27 cellular contexts compared by ENCODE assay signal in genomic region chr3:165883126-165883525, GRCh38. TPM values are rescaled to one million over a fixed set of nuclear protein-coding genes. Genes with fewer than 3 reads are reported as not detected.
"Had no signal": no experiment of that assay in that cellular context is flagged by ENCODE, and none has a peak within 500 bp of the region (broad histone marks: within the 10 kb centered on the region; RNA-seq: fewer than 3 reads in every experiment).

No MANE protein-coding gene starts in this region.

- H3K4me1 ChIP-seq: SJSA1 had no signal

- H3K9me3 ChIP-seq: MG63, SJSA1 had no signal

- H3K27me3 ChIP-seq: MG63, SJSA1 had no signal

- H3K36me3 ChIP-seq: MG63, SJSA1 had no signal

- H3K4me3 ChIP-seq: SJSA1, SK-N-MC had no signal

- FAIRE-seq: K562, RCC 7860 had no signal

- H3K27ac ChIP-seq: KMS-11, SJSA1, SK-N-MC had no signal

- DNase-seq: Kasumi-1; MG63; NCI-H1092; NCI-H1105 treated with DMSO at 0.1 percent for 48 hours; NCI-H1417 treated with DMSO at 0.1 percent for 48 hours; NCI-H146; NCI-H1694 treated with DMSO at 0.1 percent for 48 hours; NCI-H1930; NCI-H2081; NCI-H2107; NCI-H226; NCI-H446; NCI-H510A; NCI-H524 treated with DMSO at 0.1 percent for 48 hours; NCI-H69; NK-92 treated with Interleukin-12 subunit alpha and Interleukin-12 subunit beta, amount 100 ng/mL, for 24 hours; Right ventricle myocardium superior; SIG-M5; T-helper 2 cell had no signal

- H3K9ac ChIP-seq: KMS-11 had no signal

RNA-seq across cellular contexts. Expression of gene BCHE, which starts 45.9 kb away (rescaled TPM):
- total RNA-seq: HT-29; SJSA1; T-helper 1 cell treated with Interleukin-12 subunit alpha and Interleukin-12 subunit beta and Interleukin-4 antibody, amounts not matched to agents 30 ng/mL and 1 ng/mL, for 36 hours had no signal
- polyA plus RNA-seq: IgD-negative memory B cell had no signal
